ENCODE assay signal across 25 cellular contexts in the genomic region with DNA sequence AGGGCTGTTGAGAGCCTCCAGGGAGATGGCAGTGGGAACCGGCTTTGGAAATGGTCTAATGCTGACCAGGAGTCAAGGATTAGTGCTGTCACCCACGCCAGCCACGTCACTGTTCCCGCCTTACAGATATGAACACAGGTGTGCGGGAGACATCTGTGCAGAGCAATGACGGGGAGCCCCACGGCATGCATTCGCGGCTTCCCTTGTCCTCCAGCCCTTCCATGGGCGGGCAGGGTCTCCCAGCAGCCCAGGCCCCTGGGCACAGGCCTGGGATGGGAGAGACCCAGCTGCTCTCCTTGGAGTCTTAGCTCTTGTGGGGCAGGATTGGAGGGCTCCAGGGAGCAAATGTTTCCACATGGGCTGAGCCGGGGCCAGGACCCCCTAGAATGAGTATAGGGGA.
"Had no signal": no experiment of that assay in that cellular context is flagged by ENCODE, and none has a peak within 500 bp of the region (broad histone marks: within the 10 kb centered on the region; RNA-seq: fewer than 3 reads in every experiment).

No MANE protein-coding gene starts in this region.

- H3K27me3 ChIP-seq: ascending aorta, cardiac muscle cell, colonic mucosa had no signal

- ATAC-seq: activated T-cell treated with anti-CD3 and anti-CD28 coated beads, Interleukin-2, amount 50 U/mL, for 72 hours; esophagus mucosa; WTC11 had no signal

- H3K4me1 ChIP-seq: colonic mucosa had no signal

- DNase-seq: activated CD4-positive, alpha-beta memory T cell treated with anti-CD3 and anti-CD28 coated beads, Interleukin-2, amount 10 ng/mL, durations not matched to agents 7 days and 5 days; activated CD4-positive, alpha-beta T cell treated with anti-CD3 and anti-CD28 coated beads for 1 hour; activated CD4-positive, alpha-beta T cell treated with anti-CD3 and anti-CD28 coated beads for 4 hours; activated CD4-positive, alpha-beta T cell treated with anti-CD3 and anti-CD28 coated beads, Interleukin-2, amount 10 ng/mL, durations not matched to agents 7 days and 5 days; activated CD4-positive, alpha-beta T cell treated with anti-CD3 and anti-CD28 coated beads, Interleukin-2, amount 50 U/mL, for 4 hours; activated CD8-positive, alpha-beta memory T cell treated with anti-CD3 and anti-CD28 coated beads, Interleukin-2, amount 50 U/mL, for 48 hours; activated gamma-delta T cell; activated naive CD4-positive, alpha-beta T cell; activated naive CD4-positive, alpha-beta T cell treated with anti-CD3 and anti-CD28 coated beads, Interleukin-2, amount 10 ng/mL, durations not matched to agents 7 days and 5 days; activated naive CD8-positive, alpha-beta T cell treated with anti-CD3 and anti-CD28 coated beads, Interleukin-2, amount 10 ng/mL, durations not matched to agents 7 days and 5 days; activated T-cell treated with anti-CD3 and anti-CD28 coated beads for 4 hours; activated T-cell treated with anti-CD3 and anti-CD28 coated beads, Interleukin-2, amount 50 U/mL, for 24 hours; activated T-cell treated with anti-CD3 and anti-CD28 coated beads, Interleukin-2, amount 50 U/mL, for 72 hours; central memory CD4-positive, alpha-beta T cell; cerebellar nuclear complex; colonic mucosa; effector memory CD4-positive, alpha-beta T cell; endodermal cell; head of caudate nucleus; T-helper 2 cell had no signal

- H3K27ac ChIP-seq: breast epithelium, cardiac muscle cell, colonic mucosa had no signal

- H3K36me3 ChIP-seq: ascending aorta, breast epithelium, cardiac muscle cell, colonic mucosa had no signal

- H3K4me3 ChIP-seq: ascending aorta, breast epithelium, cardiac muscle cell, colonic mucosa had no signal

- H3K9me3 ChIP-seq: ascending aorta, breast epithelium, colonic mucosa had no signal
